Comparison of ENCODE assay signal across 8 cellular contexts in the genomic region with DNA sequence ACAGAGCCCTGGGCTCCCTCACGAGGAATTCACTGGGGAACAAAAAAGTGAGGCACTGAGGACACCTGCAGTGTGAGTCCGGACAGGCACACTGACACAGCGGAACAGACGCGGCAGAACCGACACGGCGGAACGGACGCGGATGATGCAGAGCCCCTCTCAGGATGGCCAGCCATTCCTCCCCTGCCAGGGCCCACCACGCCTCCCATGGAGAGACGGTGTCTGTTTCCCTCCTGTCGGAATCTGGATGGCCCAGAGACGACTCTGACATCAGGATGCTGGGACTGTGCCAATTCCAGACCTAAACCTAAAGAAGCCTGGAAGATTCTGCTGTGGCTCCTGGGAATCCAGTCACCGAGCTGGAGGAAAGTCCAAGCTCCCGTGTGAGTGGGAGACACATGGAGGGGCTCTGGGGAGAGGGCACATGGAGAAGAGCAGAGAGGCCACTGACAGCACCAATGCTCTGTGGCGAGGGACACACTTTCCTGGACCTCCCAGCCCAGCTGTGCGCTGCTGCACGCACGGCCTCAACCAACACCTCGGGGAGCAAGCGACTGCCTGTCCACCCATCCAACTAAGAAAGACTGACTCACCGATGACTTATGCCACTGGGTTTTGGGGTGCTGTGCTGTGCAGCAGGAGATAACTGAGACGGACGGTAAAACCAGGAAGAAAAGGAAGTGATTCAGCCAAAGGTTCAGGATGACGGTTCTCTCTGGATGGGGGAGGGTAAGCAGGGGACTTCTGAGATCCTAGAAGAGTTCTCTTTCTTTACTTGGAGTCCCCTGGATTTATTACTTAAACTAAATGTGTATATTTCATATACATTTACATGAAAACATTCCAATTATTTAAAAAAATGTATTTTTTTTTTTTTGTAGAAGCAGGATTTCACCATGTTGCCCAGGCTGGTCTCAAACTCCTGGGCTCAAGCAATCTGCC. TPM values are rescaled to one million over a fixed set of nuclear protein-coding genes. Genes with fewer than 3 reads are reported as not detected.
A peak's percentile ranks its signal among the peaks of the same experiment; 100 is the strongest.
DNase-seq lines count a peak whose midpoint lies in the region; ATAC-seq and TF ChIP-seq lines count a peak whose summit lies in the region.

No MANE protein-coding gene starts in this region.

- POLR2A ChIA-PET in naive thymus-derived CD4-positive, alpha-beta T cell (lab: Charles Lee), result interaction anchor here (0.6 kb wide), 1 partner anchor 24 kb away, joined by 3 read pairs; a partner anchor contains a TSS

- peaks cover 0 to 27% (median 5%) of the 10 kb centered on the region in 5 donors for H3K36me3 Mint-ChIP-seq in naive thymus-derived CD4-positive, alpha-beta T cell

- CTCF ChIA-PET in naive thymus-derived CD4-positive, alpha-beta T cell (lab: Charles Lee), result no interaction called here

- H3K27ac ChIP-seq in BLaER1, result peak overlapping the region; percentile 83
- peak overlapping the region; percentile 96 to 98 for H3K27ac ChIP-seq in ascending aorta
- H3K27ac ChIP-seq in naive thymus-derived CD4-positive, alpha-beta T cell (ENCODE audit: low read depth, low read length), result no peak overlapping the region

- peak overlapping the region; percentile 95 for H3K4me2 ChIP-seq in BLaER1

- peak; percentile 41 for ATAC-seq in naive thymus-derived CD4-positive, alpha-beta T cell
- ATAC-seq in HG02678 (IDR thresholded peaks at IDR 0.05; ENCODE audit: unreplicated experiment), result no peak

- peak overlapping the region; percentile 75 to 92 (median 86) for H3K27ac Mint-ChIP-seq in naive thymus-derived CD4-positive, alpha-beta T cell

- peaks cover 89% of the 10 kb centered on the region for H3K4me1 ChIP-seq in BLaER1
- peaks cover 56 to 58% of the 10 kb centered on the region in 2 donors for H3K4me1 ChIP-seq in ascending aorta
- H3K4me1 ChIP-seq in naive thymus-derived CD4-positive, alpha-beta T cell (ENCODE audit: control insufficient read depth in 2 of 2, insufficient read depth in 2 of 2, low read length in 2 of 2), result peaks cover 35 to 58% of the 10 kb centered on the region in 2 donors

- H3K9me3 Mint-ChIP-seq in naive thymus-derived CD4-positive, alpha-beta T cell, result no peaks in the 10 kb centered on the region

- H4K20me1 ChIP-seq in BLaER1, result peaks cover 100% of the 10 kb centered on the region

- DNase-seq in LHCN-M2 (ENCODE audit: low read depth), result peak; percentile 98
- DNase-seq in ascending aorta (ENCODE audit: low spot score in 2 of 2), result no peak
- peak in 1 of 9 donors; percentile 62 for DNase-seq in naive thymus-derived CD4-positive, alpha-beta T cell
- no peak for DNase-seq in SHP77 treated with DMSO at 0.1 percent for 48 hours (lab: John Stamatoyannopoulos, UW)
- DNase-seq in amygdala (lab: John Stamatoyannopoulos, UW), result no peak
- DNase-seq in NCI-H1105 treated with DMSO at 0.1 percent for 48 hours (lab: John Stamatoyannopoulos, UW), result no peak

- intact Hi-C loops in ascending aorta (cut with DNase I), result loop anchor here (5.0 kb wide), 1 partner anchor 65 kb away; no protein-coding TSS in a partner anchor
- intact Hi-C loops in naive thymus-derived CD4-positive, alpha-beta T cell (cut with micrococcal nuclease), result no loop called here

- H3K27me3 Mint-ChIP-seq in naive thymus-derived CD4-positive, alpha-beta T cell, result no peaks in the 10 kb centered on the region

- H3K36me3 ChIP-seq in BLaER1 (peaks cover 65% of the 10 kb centered on the region), ascending aorta (peaks cover 6 to 7% of the 10 kb centered on the region in 2 donors)
- peaks cover 0 to 18% (median 0%) of the 10 kb centered on the region in 3 experiments for H3K36me3 ChIP-seq in naive thymus-derived CD4-positive, alpha-beta T cell (ENCODE audit: control insufficient read depth in 2 of 3, insufficient read depth in 3 of 3, low read length in 3 of 3)

- H3K27me3 ChIP-seq in BLaER1 (no peaks in the 10 kb centered on the region), ascending aorta (no peaks in the 10 kb centered on the region)
- H3K27me3 ChIP-seq in naive thymus-derived CD4-positive, alpha-beta T cell (ENCODE audit: control insufficient read depth in 2 of 2, insufficient read depth in 2 of 2, low read length in 2 of 2), result no peaks in the 10 kb centered on the region

- H3K4me3 ChIP-seq in BLaER1 (no peak overlapping the region; the same call in 1 of the 2 replicates), ascending aorta (peak overlapping the region in 1 of 2 donors; percentile 9)
- H3K4me3 ChIP-seq in naive thymus-derived CD4-positive, alpha-beta T cell (ENCODE audit: low read length), result no peak overlapping the region

- no peaks in the 10 kb centered on the region for H3K9me3 ChIP-seq in BLaER1
- H3K9me3 ChIP-seq in ascending aorta, result no peaks in the 10 kb centered on the region
- no peaks in the 10 kb centered on the region for H3K9me3 ChIP-seq in naive thymus-derived CD4-positive, alpha-beta T cell (ENCODE audit: control insufficient read depth in 2 of 3, low read length in 3 of 3)

- H3K4me3 Mint-ChIP-seq in naive thymus-derived CD4-positive, alpha-beta T cell, result peak overlapping the region in 2 of 10 donors; percentile 31 to 60

- TF ChIP-seq CTCF in ascending aorta (IDR thresholded peaks at IDR 0.05), result no peak

- H3K9ac ChIP-seq in BLaER1, result peak overlapping the region; percentile 74

- H3K4me1 Mint-ChIP-seq in naive thymus-derived CD4-positive, alpha-beta T cell, result peaks cover 56 to 87% (median 79%) of the 10 kb centered on the region in 7 donors

RNA-seq across cellular contexts. Expression of a gene that starts 23.3 kb away (rescaled TPM):
- 37.0 and 44.4 TPM in 2 replicates for total RNA-seq in LHCN-M2 (2014; rRNA removed)
- 26.2 TPM for polyA plus RNA-seq in LHCN-M2 (2012)
- 155 TPM for total RNA-seq in ascending aorta
- total RNA-seq in naive thymus-derived CD4-positive, alpha-beta T cell, result 10 to 100 TPM; 47.3 to 85.1 (median 65.0) TPM
- polyA plus RNA-seq in naive thymus-derived CD4-positive, alpha-beta T cell, result 10 to 100 TPM; 11.2 to 33.7 TPM

RNA-seq across cellular contexts. Expression of a gene that starts 51.4 kb away (rescaled TPM):
- not detected in 2 replicates for total RNA-seq in LHCN-M2 (2014; rRNA removed)
- polyA plus RNA-seq in LHCN-M2 (2012), result not detected
- not detected for total RNA-seq in ascending aorta
- not detected for total RNA-seq in naive thymus-derived CD4-positive, alpha-beta T cell
- polyA plus RNA-seq in naive thymus-derived CD4-positive, alpha-beta T cell, result not detected
